In the genomic region with DNA sequence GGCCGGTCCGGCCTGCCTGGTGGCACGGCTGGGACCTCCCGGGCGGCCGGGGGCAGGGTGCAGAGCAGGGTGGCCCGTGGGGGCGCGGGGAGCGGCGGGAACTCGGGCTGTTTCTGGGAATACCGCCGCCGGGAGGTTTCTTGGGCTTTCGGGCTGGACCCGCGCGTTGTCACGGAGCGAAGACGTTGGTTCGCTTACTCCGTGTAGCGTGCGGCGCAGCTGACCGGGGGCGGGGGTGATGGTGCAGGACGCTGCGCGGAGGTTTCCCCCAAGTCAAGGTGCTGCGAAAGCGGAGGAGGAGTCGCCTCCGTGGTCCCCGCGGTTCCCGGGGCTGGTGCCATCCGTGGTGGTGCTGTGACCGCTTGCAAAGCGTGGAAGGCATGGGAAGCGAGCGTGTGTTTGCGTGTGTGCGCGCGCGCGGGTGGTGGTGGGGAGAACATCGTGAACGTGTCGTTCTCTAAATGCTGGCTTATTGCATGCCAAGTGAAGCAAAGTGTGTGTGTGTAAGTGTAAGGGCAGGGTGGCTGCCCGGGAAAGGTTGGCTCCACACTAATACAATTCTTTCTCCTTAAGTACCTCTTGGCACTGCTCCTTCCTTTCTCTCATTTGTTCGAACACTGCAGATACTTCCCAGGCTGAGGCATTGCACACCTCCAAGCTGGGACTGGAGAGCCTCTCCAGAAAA, we compare ENCODE assay signal across 1 cellular context.
TF ChIP-seq lines count a peak whose summit lies in the region.

No MANE protein-coding gene starts in this region.

TF ChIP-seq in H1, 55 proteins besides CTCF, POLR2A, EP300 and RAD21:
- peak; percentile 58 for TF ChIP-seq EZH2 (IDR thresholded peaks at IDR 0.05; ENCODE audit: low read depth, low read length, severe bottlenecking)
- TF ChIP-seq SP4 (IDR thresholded peaks at IDR 0.05; ENCODE audit: low read length): no peak
- peak in 1 of 2 experiments; percentile 23; a peak in 1 of 4 replicates for TF ChIP-seq SIN3A (conservative IDR thresholded peaks at IDR 0.05 in 1 of 2, IDR thresholded peaks at IDR 0.05 in 1 of 2; ENCODE audit: low read depth in 1 of 2, low read length in 2 of 2)
- no peak for TF ChIP-seq CHD2 (IDR thresholded peaks at IDR 0.05; ENCODE audit: low read length)
- peak; percentile 54; the same call in 1 of the 2 replicates for TF ChIP-seq SUZ12 (IDR thresholded peaks at IDR 0.05; ENCODE audit: low read length)
- TF ChIP-seq POU5F1 (IDR thresholded peaks at IDR 0.05; ENCODE audit: low read depth, low read length): no peak
- TF ChIP-seq, protein P1, sequence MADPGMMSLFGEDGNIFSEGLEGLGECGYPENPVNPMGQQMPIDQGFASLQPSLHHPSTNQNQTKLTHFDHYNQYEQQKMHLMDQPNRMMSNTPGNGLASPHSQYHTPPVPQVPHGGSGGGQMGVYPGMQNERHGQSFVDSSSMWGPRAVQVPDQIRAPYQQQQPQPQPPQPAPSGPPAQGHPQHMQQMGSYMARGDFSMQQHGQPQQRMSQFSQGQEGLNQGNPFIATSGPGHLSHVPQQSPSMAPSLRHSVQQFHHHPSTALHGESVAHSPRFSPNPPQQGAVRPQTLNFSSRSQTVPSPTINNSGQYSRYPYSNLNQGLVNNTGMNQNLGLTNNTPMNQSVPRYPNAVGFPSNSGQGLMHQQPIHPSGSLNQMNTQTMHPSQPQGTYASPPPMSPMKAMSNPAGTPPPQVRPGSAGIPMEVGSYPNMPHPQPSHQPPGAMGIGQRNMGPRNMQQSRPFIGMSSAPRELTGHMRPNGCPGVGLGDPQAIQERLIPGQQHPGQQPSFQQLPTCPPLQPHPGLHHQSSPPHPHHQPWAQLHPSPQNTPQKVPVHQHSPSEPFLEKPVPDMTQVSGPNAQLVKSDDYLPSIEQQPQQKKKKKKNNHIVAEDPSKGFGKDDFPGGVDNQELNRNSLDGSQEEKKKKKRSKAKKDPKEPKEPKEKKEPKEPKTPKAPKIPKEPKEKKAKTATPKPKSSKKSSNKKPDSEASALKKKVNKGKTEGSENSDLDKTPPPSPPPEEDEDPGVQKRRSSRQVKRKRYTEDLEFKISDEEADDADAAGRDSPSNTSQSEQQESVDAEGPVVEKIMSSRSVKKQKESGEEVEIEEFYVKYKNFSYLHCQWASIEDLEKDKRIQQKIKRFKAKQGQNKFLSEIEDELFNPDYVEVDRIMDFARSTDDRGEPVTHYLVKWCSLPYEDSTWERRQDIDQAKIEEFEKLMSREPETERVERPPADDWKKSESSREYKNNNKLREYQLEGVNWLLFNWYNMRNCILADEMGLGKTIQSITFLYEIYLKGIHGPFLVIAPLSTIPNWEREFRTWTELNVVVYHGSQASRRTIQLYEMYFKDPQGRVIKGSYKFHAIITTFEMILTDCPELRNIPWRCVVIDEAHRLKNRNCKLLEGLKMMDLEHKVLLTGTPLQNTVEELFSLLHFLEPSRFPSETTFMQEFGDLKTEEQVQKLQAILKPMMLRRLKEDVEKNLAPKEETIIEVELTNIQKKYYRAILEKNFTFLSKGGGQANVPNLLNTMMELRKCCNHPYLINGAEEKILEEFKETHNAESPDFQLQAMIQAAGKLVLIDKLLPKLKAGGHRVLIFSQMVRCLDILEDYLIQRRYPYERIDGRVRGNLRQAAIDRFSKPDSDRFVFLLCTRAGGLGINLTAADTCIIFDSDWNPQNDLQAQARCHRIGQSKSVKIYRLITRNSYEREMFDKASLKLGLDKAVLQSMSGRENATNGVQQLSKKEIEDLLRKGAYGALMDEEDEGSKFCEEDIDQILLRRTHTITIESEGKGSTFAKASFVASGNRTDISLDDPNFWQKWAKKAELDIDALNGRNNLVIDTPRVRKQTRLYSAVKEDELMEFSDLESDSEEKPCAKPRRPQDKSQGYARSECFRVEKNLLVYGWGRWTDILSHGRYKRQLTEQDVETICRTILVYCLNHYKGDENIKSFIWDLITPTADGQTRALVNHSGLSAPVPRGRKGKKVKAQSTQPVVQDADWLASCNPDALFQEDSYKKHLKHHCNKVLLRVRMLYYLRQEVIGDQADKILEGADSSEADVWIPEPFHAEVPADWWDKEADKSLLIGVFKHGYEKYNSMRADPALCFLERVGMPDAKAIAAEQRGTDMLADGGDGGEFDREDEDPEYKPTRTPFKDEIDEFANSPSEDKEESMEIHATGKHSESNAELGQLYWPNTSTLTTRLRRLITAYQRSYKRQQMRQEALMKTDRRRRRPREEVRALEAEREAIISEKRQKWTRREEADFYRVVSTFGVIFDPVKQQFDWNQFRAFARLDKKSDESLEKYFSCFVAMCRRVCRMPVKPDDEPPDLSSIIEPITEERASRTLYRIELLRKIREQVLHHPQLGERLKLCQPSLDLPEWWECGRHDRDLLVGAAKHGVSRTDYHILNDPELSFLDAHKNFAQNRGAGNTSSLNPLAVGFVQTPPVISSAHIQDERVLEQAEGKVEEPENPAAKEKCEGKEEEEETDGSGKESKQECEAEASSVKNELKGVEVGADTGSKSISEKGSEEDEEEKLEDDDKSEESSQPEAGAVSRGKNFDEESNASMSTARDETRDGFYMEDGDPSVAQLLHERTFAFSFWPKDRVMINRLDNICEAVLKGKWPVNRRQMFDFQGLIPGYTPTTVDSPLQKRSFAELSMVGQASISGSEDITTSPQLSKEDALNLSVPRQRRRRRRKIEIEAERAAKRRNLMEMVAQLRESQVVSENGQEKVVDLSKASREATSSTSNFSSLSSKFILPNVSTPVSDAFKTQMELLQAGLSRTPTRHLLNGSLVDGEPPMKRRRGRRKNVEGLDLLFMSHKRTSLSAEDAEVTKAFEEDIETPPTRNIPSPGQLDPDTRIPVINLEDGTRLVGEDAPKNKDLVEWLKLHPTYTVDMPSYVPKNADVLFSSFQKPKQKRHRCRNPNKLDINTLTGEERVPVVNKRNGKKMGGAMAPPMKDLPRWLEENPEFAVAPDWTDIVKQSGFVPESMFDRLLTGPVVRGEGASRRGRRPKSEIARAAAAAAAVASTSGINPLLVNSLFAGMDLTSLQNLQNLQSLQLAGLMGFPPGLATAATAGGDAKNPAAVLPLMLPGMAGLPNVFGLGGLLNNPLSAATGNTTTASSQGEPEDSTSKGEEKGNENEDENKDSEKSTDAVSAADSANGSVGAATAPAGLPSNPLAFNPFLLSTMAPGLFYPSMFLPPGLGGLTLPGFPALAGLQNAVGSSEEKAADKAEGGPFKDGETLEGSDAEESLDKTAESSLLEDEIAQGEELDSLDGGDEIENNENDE (IDR thresholded peaks at IDR 0.05; ENCODE audit: insufficient replicate concordance, low read length): no peak
- TF ChIP-seq, protein P2, sequence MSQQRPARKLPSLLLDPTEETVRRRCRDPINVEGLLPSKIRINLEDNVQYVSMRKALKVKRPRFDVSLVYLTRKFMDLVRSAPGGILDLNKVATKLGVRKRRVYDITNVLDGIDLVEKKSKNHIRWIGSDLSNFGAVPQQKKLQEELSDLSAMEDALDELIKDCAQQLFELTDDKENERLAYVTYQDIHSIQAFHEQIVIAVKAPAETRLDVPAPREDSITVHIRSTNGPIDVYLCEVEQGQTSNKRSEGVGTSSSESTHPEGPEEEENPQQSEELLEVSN (IDR thresholded peaks at IDR 0.05): 0 out of 2 replicates have a peak, but pooled peaks have one; percentile 39
TF ChIP-seq in H1: peak in this region for 4.
